In the genomic region with DNA sequence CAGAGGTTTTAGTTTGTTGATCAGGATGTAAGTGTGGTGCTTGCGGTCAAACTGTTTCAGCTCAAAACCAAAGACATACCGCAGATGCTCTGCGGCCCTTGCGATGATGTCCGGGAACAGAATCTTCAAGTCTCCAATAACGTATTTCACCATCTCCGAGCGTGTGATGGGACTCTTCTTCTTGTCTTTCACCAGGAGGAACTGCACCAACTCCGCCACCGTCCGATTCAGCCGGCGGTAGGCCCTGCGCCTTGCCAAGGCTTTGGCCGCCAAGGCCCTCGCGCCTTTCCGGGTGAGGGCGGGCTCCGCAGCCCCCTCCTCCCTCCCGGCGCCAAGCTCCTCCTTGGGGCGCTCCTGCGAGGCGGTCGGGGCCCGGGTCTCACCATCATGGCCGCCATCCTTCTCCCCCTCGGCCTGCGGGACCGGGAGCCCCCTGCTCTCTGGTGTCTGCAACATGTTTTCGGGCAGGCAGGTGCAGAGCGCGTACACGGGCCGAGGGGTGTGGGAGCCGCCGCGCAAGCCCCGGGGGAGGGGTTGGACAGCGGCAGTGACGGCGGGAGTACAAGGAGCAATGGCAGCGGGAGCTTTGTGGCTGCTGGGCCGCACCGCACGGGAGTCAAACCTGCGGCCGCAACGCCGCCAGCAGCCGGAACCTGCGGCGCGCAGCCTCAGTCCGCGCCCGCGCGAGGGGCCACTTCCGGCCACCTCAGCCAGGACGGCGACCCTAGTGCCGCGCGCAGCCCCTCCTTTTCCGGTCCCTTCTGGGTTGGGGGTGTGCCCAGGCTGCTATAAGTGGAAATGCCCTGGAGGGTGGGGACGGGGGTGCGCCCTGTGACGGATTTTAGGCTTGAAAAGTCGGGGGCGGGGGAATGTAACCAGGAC, we compare ENCODE assay signal across 8 cellular contexts. TPM values are rescaled to one million over a fixed set of nuclear protein-coding genes. Genes with fewer than 3 reads are reported as not detected.
DNase-seq lines count a peak whose midpoint lies in the region; ATAC-seq and TF ChIP-seq lines count a peak whose summit lies in the region.

A gene with protein sequence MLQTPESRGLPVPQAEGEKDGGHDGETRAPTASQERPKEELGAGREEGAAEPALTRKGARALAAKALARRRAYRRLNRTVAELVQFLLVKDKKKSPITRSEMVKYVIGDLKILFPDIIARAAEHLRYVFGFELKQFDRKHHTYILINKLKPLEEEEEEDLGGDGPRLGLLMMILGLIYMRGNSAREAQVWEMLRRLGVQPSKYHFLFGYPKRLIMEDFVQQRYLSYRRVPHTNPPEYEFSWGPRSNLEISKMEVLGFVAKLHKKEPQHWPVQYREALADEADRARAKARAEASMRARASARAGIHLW (minus strand): TSS at position 699 of the 882 bp plus-strand sequence. CDS start 243 bp downstream, at position 456.

- intact Hi-C loops in head of caudate nucleus (cut with DNase I) = loop anchor here (10.0 kb wide), 1 partner anchor 63 kb away; no protein-coding TSS in a partner anchor

- peak within 1 kb of the TSS; percentile 94 for H3K4me2 ChIP-seq in osteoblast (ENCODE audit: insufficient read depth, low read length)

- TF ChIP-seq CTCF in GM10266 (IDR thresholded peaks at IDR 0.05; ENCODE audit: control insufficient read depth, insufficient read depth, low read depth, missing control alignments) (no peak), osteoblast (IDR thresholded peaks at IDR 0.05; ENCODE audit: extremely low read depth, low read depth, low read length) (no peak)

- DNase-seq in GM10266 (ENCODE audit: extremely low spot score) (peak; percentile 94), NCI-H1105 treated with DMSO at 0.1 percent for 48 hours (lab: John Stamatoyannopoulos, UW) (peak; percentile 96), SKM-1 (lab: John Stamatoyannopoulos, UW; ENCODE audit: unreplicated experiment) (peak; percentile 50), head of caudate nucleus (peak; percentile 65 to 91 (median 80)), osteoblast (ENCODE audit: insufficient read length, low spot score, missing footprints) (peak; percentile 93)
- DNase-seq in activated naive CD8-positive, alpha-beta T cell treated with anti-CD3 and anti-CD28 coated beads for 36 hours = peak; percentile 81

- H3K4me3 ChIP-seq in osteoblast (ENCODE audit: insufficient read depth, low read length) (peak within 1 kb of the TSS; percentile 91), thymus (ENCODE audit: low read length) (peak within 1 kb of the TSS; percentile 96)

- H3K79me2 ChIP-seq in osteoblast (ENCODE audit: insufficient read depth, low read length) = peaks cover 24% of the 10 kb centered on the region

- peak; percentile 82 for ATAC-seq in HG02642 (IDR thresholded peaks at IDR 0.05; ENCODE audit: poor library complexity, unreplicated experiment)

- H3K27ac Mint-ChIP-seq in activated naive CD8-positive, alpha-beta T cell treated with anti-CD3 and anti-CD28 coated beads for 36 hours = peak within 1 kb of the TSS; percentile 93

- H3K36me3 ChIP-seq in osteoblast (ENCODE audit: insufficient read depth, low read length) (peaks cover 5% of the 10 kb centered on the region), thymus (ENCODE audit: control insufficient read depth, insufficient read depth) (no peaks in the 10 kb centered on the region)

- H3K27me3 ChIP-seq in osteoblast (ENCODE audit: insufficient read depth, low read length) (no peaks in the 10 kb centered on the region), thymus (ENCODE audit: control insufficient read depth, insufficient read depth) (no peaks in the 10 kb centered on the region)

- H3K36me3 Mint-ChIP-seq in activated naive CD8-positive, alpha-beta T cell treated with anti-CD3 and anti-CD28 coated beads for 36 hours = peaks cover 44% of the 10 kb centered on the region

- H3K9me3 ChIP-seq in osteoblast (ENCODE audit: low read depth, low read length) (no peaks in the 10 kb centered on the region), thymus (ENCODE audit: control insufficient read depth) (no peaks in the 10 kb centered on the region)

- H3K4me3 Mint-ChIP-seq in activated naive CD8-positive, alpha-beta T cell treated with anti-CD3 and anti-CD28 coated beads for 36 hours = peak within 1 kb of the TSS; percentile 91

- no peaks in the 10 kb centered on the region for H4K20me1 ChIP-seq in osteoblast (ENCODE audit: insufficient read depth, low read length)

- peak within 1 kb of the TSS; percentile 87 for H2AFZ ChIP-seq in osteoblast (ENCODE audit: low read length)

- H3K4me1 ChIP-seq in osteoblast (ENCODE audit: insufficient read depth, low read length) = peaks cover 19% of the 10 kb centered on the region
- H3K4me1 ChIP-seq in thymus (ENCODE audit: control insufficient read depth, insufficient read depth, low read length) = peaks cover 10% of the 10 kb centered on the region

- H3K4me1 Mint-ChIP-seq in activated naive CD8-positive, alpha-beta T cell treated with anti-CD3 and anti-CD28 coated beads for 36 hours = peaks cover 26% of the 10 kb centered on the region

- WGBS in thymus = under 1% methylated on average over 72 of the region's 72 CpGs

- H3K27ac ChIP-seq in osteoblast (ENCODE audit: low read depth, low read length) (peak within 1 kb of the TSS; percentile 51), thymus (ENCODE audit: low read depth) (peak within 1 kb of the TSS; percentile 94)

- H3K9me3 Mint-ChIP-seq in activated naive CD8-positive, alpha-beta T cell treated with anti-CD3 and anti-CD28 coated beads for 36 hours = peaks cover 9% of the 10 kb centered on the region

- peaks cover 4% of the 10 kb centered on the region for H3K27me3 Mint-ChIP-seq in activated naive CD8-positive, alpha-beta T cell treated with anti-CD3 and anti-CD28 coated beads for 36 hours

RNA-seq across cellular contexts. Expression of the gene that starts here (rescaled TPM):
- 10 to 100 TPM; 22.5 to 26.9 TPM for total RNA-seq in activated naive CD8-positive, alpha-beta T cell treated with anti-CD3 and anti-CD28 coated beads for 36 hours
- total RNA-seq in osteoblast = 18.8 and 22.1 TPM in 2 replicates
- polyA plus RNA-seq in thymus = 62.4 TPM

Comparison
In these comparisons a context has a peak if more than half of its experiments do, and no peak if none do; other contexts are left out.
1. Peak in every context shown above with its lines: DNase-seq, ATAC-seq, H3K4me3 ChIP-seq and H3K27ac ChIP-seq.